In the genomic region with DNA sequence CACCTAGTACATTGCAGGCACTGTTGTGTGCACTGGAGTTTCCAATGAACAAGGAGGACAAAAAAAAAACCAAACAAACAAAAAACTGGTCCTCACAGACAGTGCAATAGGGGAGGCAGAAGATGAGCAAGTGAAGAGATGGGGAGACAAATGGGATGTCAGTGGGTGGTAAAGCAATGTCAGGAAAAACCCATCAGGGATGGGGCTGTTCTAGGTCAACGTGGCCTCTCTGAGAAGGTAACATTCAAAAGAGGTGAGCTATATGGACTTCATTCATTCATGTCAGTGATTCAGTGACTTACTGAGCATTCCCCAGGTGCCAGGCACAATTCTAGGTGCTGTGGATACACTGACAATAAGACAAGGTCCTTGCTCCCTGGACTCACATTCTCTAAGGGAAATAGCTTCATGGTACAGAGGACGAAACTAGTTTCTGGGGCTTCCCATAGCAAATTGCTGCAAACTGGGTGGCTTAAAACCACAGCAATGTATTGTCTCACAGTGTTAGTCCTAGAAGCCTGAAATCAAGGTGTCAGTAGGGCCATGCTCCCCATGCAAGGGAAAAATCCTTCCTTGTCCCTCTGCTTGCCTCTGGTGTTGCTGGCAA, we compare ENCODE assay signal across 29 cellular contexts.
"Had no signal": no experiment of that assay in that cellular context is flagged by ENCODE, and none has a peak within 500 bp of the region (broad histone marks: within the 10 kb centered on the region; RNA-seq: fewer than 3 reads in every experiment).

No MANE protein-coding gene starts in this region.

- H3K27me3 ChIP-seq: neural progenitor cell, neutrophil, testis, thyroid gland, upper lobe of left lung, vagina had no signal

- H3K27ac ChIP-seq: left ventricle myocardium inferior, neural progenitor cell, neutrophil, parathyroid adenoma, skin epidermis, stomach, testis, thyroid gland, transverse colon, upper lobe of left lung, vagina had no signal

- FAIRE-seq: keratinocyte had no signal

- H3K4me3 ChIP-seq: left ventricle myocardium inferior, lung, neural progenitor cell, skin epidermis, stomach, testis, thyroid gland, transverse colon, upper lobe of left lung, vagina had no signal

- DNase-seq: hippocampal formation; kidney glomerular epithelial cell; left ventricle myocardium inferior; mesendoderm; naive B cell; natural killer cell; nephron progenitor cell; occipital lobe; retina; right cardiac atrium; stimulated activated CD4-positive, alpha-beta T cell treated with anti-CD3 and anti-CD28 coated beads, Interleukin-12 subunit alpha, Interleukin-12 subunit beta, amount 100 ng/mL, for 4 hours; stimulated activated CD4-positive, alpha-beta T cell treated with anti-CD3 and anti-CD28 coated beads, Interleukin-15, amount 100 ng/mL, for 24 hours; stimulated activated CD4-positive, alpha-beta T cell treated with anti-CD3 and anti-CD28 coated beads, Interleukin-2, amount 100 ng/mL, for 24 hours; stimulated activated CD4-positive, alpha-beta T cell treated with anti-CD3 and anti-CD28 coated beads, Interleukin-4, amount 100 ng/mL, for 1 hour; stimulated activated naive B cell treated with anti-CD40 and anti-IgM and Interleukin-4, amounts not matched to agents 10 μg/mL and 1 μg/mL and 100 μg/mL, for 72 hours; stimulated activated naive CD8-positive, alpha-beta T cell treated with anti-CD3 and anti-CD28 coated beads, Interleukin-15, Interleukin-2, amounts not matched to agents 100 U/mL and 50 U/mL, for 24 hours; stomach; testis; thyroid gland; transverse colon; upper lobe of left lung had no signal

- H3K4me2 ChIP-seq: neural progenitor cell had no signal

- H3K4me1 ChIP-seq: left ventricle myocardium inferior, parathyroid adenoma, stomach, testis, thyroid gland, transverse colon, upper lobe of left lung, vagina had no signal

- H3K36me3 ChIP-seq: left ventricle myocardium inferior, neural progenitor cell, neutrophil, stomach, thyroid gland, transverse colon, upper lobe of left lung, vagina had no signal

- H2AFZ ChIP-seq: neural progenitor cell, parathyroid adenoma had no signal

- ATAC-seq: natural killer cell; right cardiac atrium; sciatic nerve; stimulated activated naive B cell treated with anti-CD40 and anti-IgM and Interleukin-4, amounts not matched to agents 10 μg/mL and 1 μg/mL and 100 μg/mL, for 72 hours; stimulated activated naive CD8-positive, alpha-beta T cell treated with anti-CD3 and anti-CD28 coated beads, Interleukin-15, Interleukin-2, amounts not matched to agents 100 U/mL and 50 U/mL, for 24 hours had no signal

- H3K79me2 ChIP-seq: parathyroid adenoma had no signal

- H3K9ac ChIP-seq: neural progenitor cell, parathyroid adenoma had no signal

- H3K9me3 ChIP-seq: neutrophil, stomach, testis, thyroid gland, transverse colon, upper lobe of left lung, vagina had no signal
